In the genomic region with DNA sequence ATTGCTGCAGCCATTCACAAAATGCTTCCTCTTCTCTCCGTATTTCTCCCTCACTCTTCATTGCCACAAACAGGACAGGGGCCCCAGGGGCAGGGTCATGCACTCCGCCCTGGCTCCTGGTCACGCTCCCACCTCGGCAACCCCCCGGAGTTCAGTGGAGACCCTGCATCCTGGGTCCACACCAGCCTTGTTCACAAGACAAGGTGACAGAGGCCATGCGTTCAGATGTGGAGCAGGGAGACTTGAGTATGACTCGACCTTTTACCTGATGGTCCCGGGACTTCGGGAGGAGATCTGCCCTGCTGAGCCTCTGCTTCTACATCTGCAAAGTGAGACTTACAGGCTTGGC, we compare ENCODE assay signal across 11 cellular contexts. TPM values are rescaled to one million over a fixed set of nuclear protein-coding genes. Genes with fewer than 3 reads are reported as not detected.
DNase-seq lines count a peak whose midpoint lies in the region; ATAC-seq, FAIRE-seq and TF ChIP-seq lines count a peak whose summit lies in the region.
"Had no signal": no experiment of that assay in that cellular context is flagged by ENCODE, and none has a peak within 500 bp of the region (broad histone marks: within the 10 kb centered on the region; RNA-seq: fewer than 3 reads in every experiment).

No MANE protein-coding gene starts in this region.

- intact Hi-C loops in heart left ventricle (cut with DNase I): loop anchor here in 9 of 10 donors (1.0 to 10.0 kb wide), 11 partner anchors 87 to 582 kb away; no protein-coding TSS in a partner anchor
- intact Hi-C loops in left cardiac atrium (cut with DNase I): loop anchor here in 1 of 2 donors (2.0 to 10.0 kb wide), 2 partner anchors 524 to 554 kb away; a partner anchor contains a TSS
- intact Hi-C loops in activated CD8-positive, alpha-beta T cell treated with anti-CD3 and anti-CD28 coated beads for 36 hours (cut with micrococcal nuclease): loop anchor here (10.0 kb wide), 1 partner anchor 584 kb away; no protein-coding TSS in a partner anchor
- intact Hi-C loops in tibial artery (cut with DNase I; ENCODE audit: low total_unique reads): loop anchor here (2.0 to 5.0 kb wide), 3 partner anchors 92 to 524 kb away; no protein-coding TSS in a partner anchor

- no peaks in the 10 kb centered on the region for H3K36me3 Mint-ChIP-seq in activated CD8-positive, alpha-beta T cell treated with anti-CD3 and anti-CD28 coated beads for 36 hours (ENCODE audit: low read depth)

- FAIRE-seq in keratinocyte (lab: Jason Lieb, UNC): no peak
- FAIRE-seq: GM12878 had no signal

- H3K9me3 Mint-ChIP-seq in activated CD8-positive, alpha-beta T cell treated with anti-CD3 and anti-CD28 coated beads for 36 hours: no peaks in the 10 kb centered on the region
- H3K9me3 Mint-ChIP-seq: CD4-positive, alpha-beta T cell had no signal

- peaks cover 0 to 7% (median 2%) of the 10 kb centered on the region in 12 donors for H3K9me3 ChIP-seq in heart left ventricle
- H3K9me3 ChIP-seq in keratinocyte (ENCODE audit: control insufficient read depth, low read depth, low read length): peaks cover 6% of the 10 kb centered on the region
- H3K9me3 ChIP-seq in tibial artery: peaks cover 0 to 4% (median 3%) of the 10 kb centered on the region in 3 donors

- no peak overlapping the region for H3K9ac ChIP-seq in keratinocyte (ENCODE audit: control insufficient read depth, extremely low read depth, insufficient read depth, low read length)

- H3K4me3 Mint-ChIP-seq in activated CD8-positive, alpha-beta T cell treated with anti-CD3 and anti-CD28 coated beads for 36 hours: peak overlapping the region; percentile 11

- TF ChIP-seq CTCF in heart left ventricle (IDR thresholded peaks at IDR 0.05): no peak
- TF ChIP-seq CTCF in activated CD8-positive, alpha-beta T cell treated with anti-CD3 and anti-CD28 coated beads for 36 hours (IDR thresholded peaks at IDR 0.05): no peak
- no peak for TF ChIP-seq CTCF in keratinocyte (optimal IDR thresholded peaks at IDR 0.05 in 1 of 3, IDR thresholded peaks at IDR 0.05 in 1 of 3, conservative IDR thresholded peaks at IDR 0.05 in 1 of 3; ENCODE audit: extremely low read depth in 1 of 3, insufficient read depth in 2 of 3, low read length in 3 of 3)
- TF ChIP-seq CTCF in tibial artery (IDR thresholded peaks at IDR 0.05): no peak

- H3K4me1 Mint-ChIP-seq in activated CD8-positive, alpha-beta T cell treated with anti-CD3 and anti-CD28 coated beads for 36 hours (ENCODE audit: low read depth): peaks cover 10% of the 10 kb centered on the region

- CTCF ChIA-PET in activated CD8-positive, alpha-beta T cell treated with anti-CD3 and anti-CD28 coated beads for 36 hours (lab: Charles Lee): interaction anchor here (1.0 to 3.3 kb wide), 6 partner anchors 9 to 526 kb away, joined by 3 to 26 read pairs (median 5); no protein-coding TSS in a partner anchor

- dilution Hi-C loops in keratinocyte (cut with MboI; ENCODE audit: extremely low pct_ligation_motif_present, low sequenced_read_pairs): loop anchor here (25.0 kb wide), 1 partner anchor 567 kb away; a partner anchor contains a TSS

- no peak for TF ChIP-seq POLR2A in heart left ventricle (IDR thresholded peaks at IDR 0.05)

- H4K20me1 ChIP-seq in keratinocyte (ENCODE audit: control insufficient read depth, extremely low read depth, insufficient read depth, low read length): no peaks in the 10 kb centered on the region

- H3K79me2 ChIP-seq in keratinocyte (ENCODE audit: control insufficient read depth, insufficient read depth, low read length): no peaks in the 10 kb centered on the region

- peak overlapping the region; percentile 41 for H3K4me2 ChIP-seq in keratinocyte (ENCODE audit: control insufficient read depth, extremely low read depth, insufficient read depth, low read depth, low read length)

- POLR2A ChIA-PET in activated CD8-positive, alpha-beta T cell treated with anti-CD3 and anti-CD28 coated beads for 36 hours (lab: Charles Lee): no interaction called here

- no peak overlapping the region for H3K27ac Mint-ChIP-seq in activated CD8-positive, alpha-beta T cell treated with anti-CD3 and anti-CD28 coated beads for 36 hours
- H3K27ac Mint-ChIP-seq: CD4-positive, alpha-beta T cell had no signal

- H3K4me3 ChIP-seq in heart left ventricle (peak overlapping the region in 8 of 12 donors; percentile 18 to 49 (median 29)), keratinocyte (ENCODE audit: control insufficient read depth in 2 of 3, extremely low read depth in 1 of 3, insufficient read depth in 2 of 3, low read depth in 1 of 3, low read length in 3 of 3) (no peak overlapping the region), tibial artery (peak overlapping the region; percentile 33 to 50)
- H3K4me3 ChIP-seq: GM12878 had no signal

- peaks cover 26% of the 10 kb centered on the region for H3K27me3 Mint-ChIP-seq in activated CD8-positive, alpha-beta T cell treated with anti-CD3 and anti-CD28 coated beads for 36 hours

- DNase-seq in heart left ventricle (no peak), left cardiac atrium (no peak), keratinocyte (ENCODE audit: low read depth, low spot score) (no peak), tibial artery (peak in 1 of 2 donors; percentile 70), NCI-H2029 treated with DMSO at 0.1 percent for 48 hours (lab: John Stamatoyannopoulos, UW) (no peak)
- no peak for DNase-seq in activated CD8-positive, alpha-beta T cell treated with anti-CD3 and anti-CD28 coated beads for 36 hours
- no peak for DNase-seq in effector CD4-positive, alpha-beta T cell
- DNase-seq: NCI-H226 had no signal

- H3K27ac ChIP-seq in heart left ventricle (peak overlapping the region in 1 of 12 donors; percentile 7), keratinocyte (ENCODE audit: control insufficient read depth, insufficient read depth, low read length) (no peak overlapping the region), tibial artery (peak overlapping the region; percentile 55 to 81)

- peaks cover 0 to 26% (median 13%) of the 10 kb centered on the region in 12 donors for H3K4me1 ChIP-seq in heart left ventricle
- H3K4me1 ChIP-seq in keratinocyte (ENCODE audit: control insufficient read depth, extremely low read depth, insufficient read depth, low read length): no peaks in the 10 kb centered on the region
- H3K4me1 ChIP-seq in tibial artery: peaks cover 0 to 56% (median 29%) of the 10 kb centered on the region in 4 donors

- H3K36me3 ChIP-seq in heart left ventricle (no peaks in the 10 kb centered on the region), keratinocyte (ENCODE audit: control insufficient read depth in 2 of 2, extremely low read depth in 1 of 2, insufficient read depth in 2 of 2, low read length in 2 of 2) (no peaks in the 10 kb centered on the region), tibial artery (no peaks in the 10 kb centered on the region)

- peak overlapping the region; percentile 14 for H2AFZ ChIP-seq in keratinocyte (ENCODE audit: control insufficient read depth, low read length)

- no peaks in the 10 kb centered on the region for H3K9me1 ChIP-seq in keratinocyte (ENCODE audit: control insufficient read depth, extremely low read depth, insufficient read depth, low read length)

- ATAC-seq in heart left ventricle: no peak
- no peak for ATAC-seq in left cardiac atrium
- ATAC-seq in activated CD8-positive, alpha-beta T cell treated with anti-CD3 and anti-CD28 coated beads for 36 hours: peak; percentile 14
- ATAC-seq in HG03520 (IDR thresholded peaks at IDR 0.05; ENCODE audit: unreplicated experiment): no peak

- 48 to 57% (median 54%) methylated on average over 9 of the region's 9 CpGs for WGBS in heart left ventricle, 4 donors

- H3K27me3 ChIP-seq in heart left ventricle (peaks cover 0 to 16% (median 2%) of the 10 kb centered on the region in 9 donors), keratinocyte (ENCODE audit: control insufficient read depth, extremely low read depth, insufficient read depth, low read length) (peaks cover 69% of the 10 kb centered on the region), tibial artery (no peaks in the 10 kb centered on the region)

RNA-seq across cellular contexts. Expression of a gene that starts 49.4 kb away (rescaled TPM):
- not detected for total RNA-seq in heart left ventricle
- polyA plus RNA-seq in heart left ventricle: not detected
- total RNA-seq in left cardiac atrium: not detected
- not detected for total RNA-seq in activated CD8-positive, alpha-beta T cell treated with anti-CD3 and anti-CD28 coated beads for 36 hours
- not detected in 3 replicates for polyA plus RNA-seq in keratinocyte
- not detected for polyA plus RNA-seq in keratinocyte (2011; ENCODE audit: low read depth)
- polyA plus RNA-seq in keratinocyte (2011; cell fraction: cytosol; rRNA removed): not detected in 2 replicates
- polyA plus RNA-seq in keratinocyte (2011; cell fraction: nucleus; rRNA removed): not detected in 2 replicates
- not detected in 2 replicates for polyA plus RNA-seq in keratinocyte (2012; ENCODE audit: low replicate concordance)
- polyA minus RNA-seq in keratinocyte: not detected in 3 replicates
- polyA minus RNA-seq in keratinocyte (2011; cell fraction: cytosol; rRNA and poly(A)+ RNA removed): not detected
- polyA minus RNA-seq in keratinocyte (2011; cell fraction: nucleus; rRNA and poly(A)+ RNA removed): not detected in 2 replicates
- total RNA-seq: CD4-positive, alpha-beta T cell; GM12878 had no signal
- polyA plus RNA-seq: GM12878 had no signal

Comparison
In these comparisons a context has a peak if more than half of its experiments do, and no peak if none do; other contexts are left out.
1. H3K4me3 ChIP-seq: peak in heart left ventricle (8 of 12) and tibial artery (2 of 2); none in keratinocyte (0 of 3).